In genomic region chr16:18789515-18789849, GRCh38 we compare ENCODE assay signal across 8 cellular contexts. TPM values are rescaled to one million over a fixed set of nuclear protein-coding genes. Genes with fewer than 3 reads are reported as not detected.
DNase-seq lines count a peak whose midpoint lies in the region; ATAC-seq, FAIRE-seq and TF ChIP-seq lines count a peak whose summit lies in the region.

No MANE protein-coding gene starts in this region.

- ATAC-seq in activated CD8-positive, alpha-beta memory T cell treated with anti-CD3 and anti-CD28 coated beads, Interleukin-2, amount 10 ng/mL, durations not matched to agents 7 days and 5 days = no peak
- ATAC-seq in K562 (no peak), lung (ENCODE audit: insufficient read depth, low FRiP score) (no peak), GM21360 (IDR thresholded peaks at IDR 0.05; ENCODE audit: unreplicated experiment) (no peak), HG03280 (IDR thresholded peaks at IDR 0.05; ENCODE audit: unreplicated experiment) (no peak), HG03159 (IDR thresholded peaks at IDR 0.05; ENCODE audit: unreplicated experiment) (no peak)

- no peak overlapping the region for H2AFZ ChIP-seq in K562 (ENCODE audit: low read depth, low read length)

- no TSS peak for BruUV-seq in K562 (replicated peaks; lab: Mats Ljungman, UMichigan)

- 0% methylated on average over 5 of the region's 5 CpGs for WGBS in K562 (ENCODE audit: insufficient coverage, low coverage, missing lambda C conversion rate)
- WGBS in lung, 2 donors = 1% methylated on average over 5 of the region's 5 CpGs
- WGBS in tibial nerve, 2 donors = 0 to 1% methylated on average over 5 of the region's 5 CpGs

- intact Hi-C loops in K562 (cut with micrococcal nuclease) = no loop called here

- H3K4me1 ChIP-seq in K562 (replicated peaks in 1 of 2; ENCODE audit: control insufficient read depth in 2 of 2, insufficient read depth in 2 of 2, low read length in 2 of 2) (peaks cover 14% of the 10 kb centered on the region in 2 experiments; a peak in 4 of 5 replicates), lung (ENCODE audit: control insufficient read depth in 2 of 2, insufficient read depth in 2 of 2, low read length in 2 of 2) (peaks cover 18 to 29% of the 10 kb centered on the region in 2 donors), tibial nerve (peaks cover 0 to 51% (median 32%) of the 10 kb centered on the region in 4 donors)

- no peak for FAIRE-seq in K562 (lab: Jason Lieb, UNC)

- H3K4me3 Mint-ChIP-seq in activated CD8-positive, alpha-beta memory T cell treated with anti-CD3 and anti-CD28 coated beads, Interleukin-2, amount 10 ng/mL, durations not matched to agents 7 days and 5 days = peak overlapping the region; percentile 99

- no peak for TF ChIP-seq RAD21 in K562 (CRISPR knock-in tag; conservative IDR thresholded peaks at IDR 0.05 in 1 of 2, IDR thresholded peaks at IDR 0.05 in 1 of 2)

- no peaks in the 10 kb centered on the region for H3K9me3 Mint-ChIP-seq in activated CD8-positive, alpha-beta memory T cell treated with anti-CD3 and anti-CD28 coated beads, Interleukin-2, amount 10 ng/mL, durations not matched to agents 7 days and 5 days (ENCODE audit: low read depth)

- H3K4me3 ChIP-seq in K562 = peak overlapping the region; percentile 99
- H3K4me3 ChIP-seq in lung = peak overlapping the region; percentile 99
- H3K4me3 ChIP-seq in tibial nerve = peak overlapping the region; percentile 72 to 89 (median 88)

- H3K4me2 ChIP-seq in K562 (ENCODE audit: insufficient read depth, low read length) = peak overlapping the region; percentile 99

- POLR2A ChIA-PET in K562 (lab: Yijun Ruan, JAX) = interaction anchor here (0.7 to 11.9 kb wide), 12 partner anchors 10 to 305 kb away, joined by 3 to 342 read pairs (median 4); partner anchors contain the start of genes ARL6IP1 and SMG1

- no peaks in the 10 kb centered on the region for H3K27me3 ChIP-seq in K562 (ENCODE audit: control insufficient read depth in 2 of 2, insufficient read depth in 2 of 2, low read length in 2 of 2)
- H3K27me3 ChIP-seq in lung (ENCODE audit: control insufficient read depth, insufficient read depth) = no peaks in the 10 kb centered on the region
- no peaks in the 10 kb centered on the region for H3K27me3 ChIP-seq in tibial nerve

- peaks cover 53% of the 10 kb centered on the region for H4K20me1 ChIP-seq in K562 (replicated peaks; ENCODE audit: control insufficient read depth, insufficient read depth, low read length)

- H3K9me1 ChIP-seq in K562 (ENCODE audit: control insufficient read depth, insufficient read depth, low read length) = no peaks in the 10 kb centered on the region

- peak overlapping the region; percentile 99 to 100 for H3K9ac ChIP-seq in K562 (ENCODE audit: insufficient read depth in 1 of 2, low read depth in 2 of 2, low read length in 2 of 2)

- DNase-seq in activated CD8-positive, alpha-beta memory T cell treated with anti-CD3 and anti-CD28 coated beads, Interleukin-2, amount 10 ng/mL, durations not matched to agents 7 days and 5 days = no peak
- DNase-seq in activated CD8-positive, alpha-beta memory T cell treated with anti-CD3 and anti-CD28 coated beads for 24 hours = no peak
- no peak for DNase-seq in K562 (ENCODE audit: extremely low read depth in 1 of 4, low spot score in 3 of 4)
- DNase-seq in lung (ENCODE audit: low spot score) = no peak
- DNase-seq in tibial nerve (ENCODE audit: low spot score in 2 of 2) = no peak

- in situ Hi-C loops in K562 (cut with MboI) = no loop called here

- peak overlapping the region; percentile 93 for H3K27ac Mint-ChIP-seq in activated CD8-positive, alpha-beta memory T cell treated with anti-CD3 and anti-CD28 coated beads, Interleukin-2, amount 10 ng/mL, durations not matched to agents 7 days and 5 days

- H3K79me2 ChIP-seq in K562 (ENCODE audit: control insufficient read depth, insufficient read depth, low read length) = peaks cover 59% of the 10 kb centered on the region

- TF ChIP-seq POLR2A in K562 (conservative IDR thresholded peaks at IDR 0.05) (no peak), tibial nerve (IDR thresholded peaks at IDR 0.05) (no peak)

- no peaks in the 10 kb centered on the region for H3K27me3 Mint-ChIP-seq in activated CD8-positive, alpha-beta memory T cell treated with anti-CD3 and anti-CD28 coated beads, Interleukin-2, amount 10 ng/mL, durations not matched to agents 7 days and 5 days

- H3K36me3 ChIP-seq in K562 (ENCODE audit: control insufficient read depth, insufficient read depth, low read length) = peaks cover 87% of the 10 kb centered on the region
- peaks cover 32 to 53% of the 10 kb centered on the region in 2 donors for H3K36me3 ChIP-seq in lung (ENCODE audit: control insufficient read depth in 2 of 2, insufficient read depth in 2 of 2, low read length in 2 of 2)
- H3K36me3 ChIP-seq in tibial nerve = peaks cover 0 to 68% (median 14%) of the 10 kb centered on the region in 3 donors

- no peaks in the 10 kb centered on the region for H3K9me3 ChIP-seq in K562 (replicated peaks; ENCODE audit: control insufficient read depth, insufficient read depth, low read depth, low read length)
- H3K9me3 ChIP-seq in lung (ENCODE audit: control insufficient read depth in 2 of 2, insufficient read depth in 1 of 2, low read length in 1 of 2) = no peaks in the 10 kb centered on the region
- no peaks in the 10 kb centered on the region for H3K9me3 ChIP-seq in tibial nerve

- TF ChIP-seq EP300 in K562 (IDR thresholded peaks at IDR 0.05; ENCODE audit: low read length) (no peak), tibial nerve (IDR thresholded peaks at IDR 0.05) (no peak)

- peaks cover 84% of the 10 kb centered on the region for H3K36me3 Mint-ChIP-seq in activated CD8-positive, alpha-beta memory T cell treated with anti-CD3 and anti-CD28 coated beads, Interleukin-2, amount 10 ng/mL, durations not matched to agents 7 days and 5 days

- peaks cover 60% of the 10 kb centered on the region for H3K4me1 Mint-ChIP-seq in activated CD8-positive, alpha-beta memory T cell treated with anti-CD3 and anti-CD28 coated beads, Interleukin-2, amount 10 ng/mL, durations not matched to agents 7 days and 5 days

- TF ChIP-seq CTCF in K562 (IDR thresholded peaks at IDR 0.05 in 2 of 3, conservative IDR thresholded peaks at IDR 0.05 in 1 of 3; ENCODE audit: insufficient read depth in 2 of 3, low read depth in 1 of 3, low read length in 3 of 3) (no peak), lung (IDR thresholded peaks at IDR 0.05; ENCODE audit: control extremely low read depth, extremely low read depth) (no peak), tibial nerve (IDR thresholded peaks at IDR 0.05) (no peak)

- H3K27ac ChIP-seq in K562 (ENCODE audit: extremely low read depth, low read depth, low read length) = peak overlapping the region; percentile 89
- H3K27ac ChIP-seq in lung (ENCODE audit: low read depth in 1 of 2, low read length in 1 of 2) = peak overlapping the region; percentile 84 to 96
- H3K27ac ChIP-seq in tibial nerve = peak overlapping the region; percentile 77 to 90 (median 82)

- CTCF ChIA-PET in activated CD8-positive, alpha-beta memory T cell treated with anti-CD3 and anti-CD28 coated beads, Interleukin-2, amount 10 ng/mL, durations not matched to agents 7 days and 5 days (lab: Charles Lee) = interaction anchor here (1.3 to 12.4 kb wide), 2 partner anchors 13 to 22 kb away, joined by 3 to 126 read pairs; partner anchors contain the start of gene ARL6IP1
- CTCF ChIA-PET in K562 (lab: Yijun Ruan, JAX; ENCODE audit: low intra/inter-chr PET ratio) = no interaction called here

RNA-seq across cellular contexts. Expression of gene RPS15A, which starts 0.7 kb away (rescaled TPM):
- total RNA-seq in activated CD8-positive, alpha-beta memory T cell treated with anti-CD3 and anti-CD28 coated beads, Interleukin-2, amount 10 ng/mL, durations not matched to agents 7 days and 5 days = 1,000 to 10,000 TPM; 1,517 to 1,668 TPM
- 359 and 362 TPM in 2 replicates for total RNA-seq in K562 (2011; cell fraction: chromatin; rRNA removed; ENCODE audit: low replicate concordance)
- 473 and 485 TPM in 2 replicates for total RNA-seq in K562 (2011; cell fraction: nucleolus; rRNA removed)
- 692 and 1,140 TPM in 2 replicates for total RNA-seq in K562 (2011; cell fraction: nucleoplasm; rRNA removed)
- 1,397 and 1,443 TPM in 2 replicates for total RNA-seq in K562 (2014; rRNA removed)
- total RNA-seq in K562 (2014; rRNA removed; fragmentation: Illumina TruSeq; extraction: Trizol) = 3,559 and 3,761 TPM in 2 replicates
- total RNA-seq in K562 (2015; rRNA removed; fragmentation: Illumina TruSeq; extraction: Trizol) = 2,642 and 2,798 TPM in 2 replicates
- 1,796 and 2,160 TPM in 2 replicates for total RNA-seq in K562 (2021)
- 5,474 and 6,005 TPM in 2 replicates for polyA plus RNA-seq in K562 (2011; rRNA removed)
- 3,513 and 6,796 TPM in 2 replicates for polyA plus RNA-seq in K562 (2011; cell fraction: cytosol; rRNA removed)
- polyA plus RNA-seq in K562 (2011; cell fraction: nucleus; rRNA removed) = 831 and 2,065 TPM in 2 replicates
- polyA plus RNA-seq in K562 (2012) = 3,623 and 3,808 TPM in 2 replicates
- polyA plus RNA-seq in K562 (2014; fragmentation: Illumina TruSeq; extraction: Trizol) = 3,581 and 3,787 TPM in 2 replicates
- 1,000 to 10,000 TPM; 1,986 to 2,037 TPM for polyA plus RNA-seq in K562 (2014; fragmentation: Nextera tagmentation; extraction: Ambion mirVana)
- polyA plus RNA-seq in K562 (2014; rRNA removed) = 4,631 and 4,801 TPM in 2 replicates
- polyA minus RNA-seq in K562 (2011; rRNA and poly(A)+ RNA removed) = 2,499 and 2,553 TPM in 2 replicates
- 305 and 330 TPM in 2 replicates for polyA minus RNA-seq in K562 (2011; cell fraction: cytosol; rRNA and poly(A)+ RNA removed)
- polyA minus RNA-seq in K562 (2011; cell fraction: nucleus; rRNA and poly(A)+ RNA removed) = 94.5 and 226 TPM in 2 replicates
- total RNA-seq in lung = 1,000 to 10,000 TPM in 1 of 2 donors, 100 to 1,000 TPM in 1; 887 to 1,628 TPM
- polyA plus RNA-seq in lung = 1,000 to 10,000 TPM; 2,696 to 3,620 TPM
- 1,000 to 10,000 TPM in 3 of 4 donors, 100 to 1,000 TPM in 1; 697 to 1,427 (median 1,125) TPM for total RNA-seq in tibial nerve

RNA-seq across cellular contexts. Expression of gene ARL6IP1, which starts 11.9 kb away (rescaled TPM):
- total RNA-seq in activated CD8-positive, alpha-beta memory T cell treated with anti-CD3 and anti-CD28 coated beads, Interleukin-2, amount 10 ng/mL, durations not matched to agents 7 days and 5 days = 100 to 1,000 TPM; 194 to 207 TPM
- total RNA-seq in K562 (2011; cell fraction: chromatin; rRNA removed; ENCODE audit: low replicate concordance) = 143 and 245 TPM in 2 replicates
- 250 and 259 TPM in 2 replicates for total RNA-seq in K562 (2011; cell fraction: nucleolus; rRNA removed)
- 312 and 415 TPM in 2 replicates for total RNA-seq in K562 (2011; cell fraction: nucleoplasm; rRNA removed)
- total RNA-seq in K562 (2014; rRNA removed) (102 and 224 TPM in 2 replicates), K562 (2014; rRNA removed; fragmentation: Illumina TruSeq; extraction: Trizol) (174 and 193 TPM in 2 replicates), K562 (2015; rRNA removed; fragmentation: Illumina TruSeq; extraction: Trizol) (135 and 146 TPM in 2 replicates), K562 (2021) (124 and 126 TPM in 2 replicates), lung (100 to 1,000 TPM in 1 of 2 donors, 10 to 100 TPM in 1; 72.9 to 150 TPM), tibial nerve (100 to 1,000 TPM; 159 to 203 (median 188) TPM)
- polyA plus RNA-seq in K562 (2011; rRNA removed) (223 and 306 TPM in 2 replicates), K562 (2014; fragmentation: Illumina TruSeq; extraction: Trizol) (161 and 162 TPM in 2 replicates), K562 (2014; fragmentation: Nextera tagmentation; extraction: Ambion mirVana) (100 to 1,000 TPM; 291 to 391 TPM), K562 (2014; rRNA removed) (123 and 130 TPM in 2 replicates), lung (10 to 100 TPM; 66.9 to 77.2 TPM)
- polyA plus RNA-seq in K562 (2011; cell fraction: cytosol; rRNA removed) = 96.0 and 210 TPM in 2 replicates
- polyA plus RNA-seq in K562 (2011; cell fraction: nucleus; rRNA removed) = 51.0 and 75.1 TPM in 2 replicates
- polyA plus RNA-seq in K562 (2012) = 127 and 138 TPM in 2 replicates
- polyA minus RNA-seq in K562 (2011; rRNA and poly(A)+ RNA removed) = 313 and 420 TPM in 2 replicates
- 117 and 158 TPM in 2 replicates for polyA minus RNA-seq in K562 (2011; cell fraction: cytosol; rRNA and poly(A)+ RNA removed)
- polyA minus RNA-seq in K562 (2011; cell fraction: nucleus; rRNA and poly(A)+ RNA removed) = 37.3 and 70.8 TPM in 2 replicates
